Comparison of ENCODE assay signal across 15 cellular contexts in the genomic region with DNA sequence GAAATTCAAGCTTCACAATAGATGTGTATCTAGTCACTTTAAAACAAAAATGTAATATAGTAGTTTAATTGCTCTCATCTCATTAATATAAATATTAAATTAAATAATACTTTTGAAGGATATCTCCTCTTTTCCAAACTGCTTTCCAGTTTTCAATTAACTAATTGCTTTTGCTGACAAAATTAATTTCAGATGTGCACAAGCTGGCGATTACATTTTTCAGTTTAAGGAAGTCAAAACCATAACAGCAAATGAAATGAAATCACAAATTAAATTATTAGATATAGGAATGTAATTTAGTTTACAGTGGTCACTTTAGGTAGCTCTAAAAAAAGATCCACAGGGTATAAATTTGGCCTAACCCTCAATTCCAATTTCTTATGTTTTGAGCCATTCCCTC.
A peak's percentile ranks its signal among the peaks of the same experiment; 100 is the strongest.
DNase-seq lines count a peak whose midpoint lies in the region; ATAC-seq and TF ChIP-seq lines count a peak whose summit lies in the region.
"Had no signal": no experiment of that assay in that cellular context is flagged by ENCODE, and none has a peak within 500 bp of the region (broad histone marks: within the 10 kb centered on the region; RNA-seq: fewer than 3 reads in every experiment).

No MANE protein-coding gene starts in this region.

- no peaks in the 10 kb centered on the region for H3K9me2 ChIP-seq in SU-DHL-6 (replicated peaks; ENCODE audit: insufficient read depth, low read length)

- no peaks in the 10 kb centered on the region for H3K79me2 ChIP-seq in OCI-LY3 (ENCODE audit: low read length)
- no peaks in the 10 kb centered on the region for H3K79me2 ChIP-seq in SU-DHL-6 (ENCODE audit: insufficient read depth, low read length)

- H3F3A ChIP-seq in SU-DHL-6 (ENCODE audit: insufficient read depth), result no peaks in the 10 kb centered on the region; the same call in 1 of the 2 replicates

- H3K36me3 ChIP-seq in BE2C (no peaks in the 10 kb centered on the region), OCI-LY3 (replicated peaks; ENCODE audit: low read depth, low read length) (no peaks in the 10 kb centered on the region), SU-DHL-6 (ENCODE audit: low read length) (no peaks in the 10 kb centered on the region), neuron (ENCODE audit: insufficient read depth, low read length) (no peaks in the 10 kb centered on the region), uterus (no peaks in the 10 kb centered on the region)
- H3K36me3 ChIP-seq: BLaER1 treated with 17β-estradiol and CSF1 and Interleukin-3, amounts not matched to agents 10 nM and 100 nM had no signal

- peak overlapping the region; percentile 62; the same call in 1 of the 2 replicates for H2AFZ ChIP-seq in OCI-LY3 (ENCODE audit: low read depth, low read length)
- peak overlapping the region; percentile 96 for H2AFZ ChIP-seq in SU-DHL-6 (ENCODE audit: low read depth, low read length, severe bottlenecking)
- peak overlapping the region; percentile 40 for H2AFZ ChIP-seq in neuron (ENCODE audit: low read depth, low read length)

- H3K4me1 ChIP-seq in BE2C (peaks cover 21% of the 10 kb centered on the region), OCI-LY3 (ENCODE audit: low read length) (no peaks in the 10 kb centered on the region), neuron (ENCODE audit: insufficient read depth, low read length) (peaks cover 3% of the 10 kb centered on the region), uterus (no peaks in the 10 kb centered on the region)
- H3K4me1 ChIP-seq: A549; BLaER1 treated with 17β-estradiol and CSF1 and Interleukin-3, amounts not matched to agents 10 nM and 100 nM had no signal

- TF ChIP-seq POLR2A in uterus (IDR thresholded peaks at IDR 0.05), result no peak

- TF ChIP-seq CTCF in BE2C (IDR thresholded peaks at IDR 0.05; ENCODE audit: low read depth, low read length) (no peak), OCI-LY3 (IDR thresholded peaks at IDR 0.05; ENCODE audit: low read depth, low read length) (no peak), SU-DHL-6 (IDR thresholded peaks at IDR 0.05; ENCODE audit: insufficient read depth, low read length, poor library complexity, severe bottlenecking) (no peak), uterus (IDR thresholded peaks at IDR 0.05) (no peak)

- intact Hi-C loops in uterus (cut with DNase I; ENCODE audit: low total_unique reads), result no loop called here

- ATAC-seq in GM18867 (IDR thresholded peaks at IDR 0.05; ENCODE audit: unreplicated experiment), result no peak
- ATAC-seq: A549; CD8-positive, alpha-beta T cell had no signal

- no peak overlapping the region for H3K27ac ChIP-seq in OCI-LY3 (ENCODE audit: low read length)
- no peak overlapping the region for H3K27ac ChIP-seq in SU-DHL-6 (ENCODE audit: low read depth, low read length)
- no peak overlapping the region for H3K27ac ChIP-seq in uterus
- H3K27ac ChIP-seq: 22Rv1; A549; BLaER1 treated with 17β-estradiol and CSF1 and Interleukin-3, amounts not matched to agents 10 nM and 100 nM had no signal

- H3K27me3 ChIP-seq in BE2C, result no peaks in the 10 kb centered on the region
- H3K27me3 ChIP-seq in OCI-LY3 (ENCODE audit: low read depth, low read length), result no peaks in the 10 kb centered on the region
- H3K27me3 ChIP-seq in SU-DHL-6 (ENCODE audit: low read length), result no peaks in the 10 kb centered on the region
- no peaks in the 10 kb centered on the region for H3K27me3 ChIP-seq in neuron (ENCODE audit: insufficient read depth, low read length)
- no peaks in the 10 kb centered on the region for H3K27me3 ChIP-seq in uterus
- H3K27me3 ChIP-seq: BLaER1 treated with 17β-estradiol and CSF1 and Interleukin-3, amounts not matched to agents 10 nM and 100 nM had no signal

- no peaks in the 10 kb centered on the region for H3K9me3 ChIP-seq in BE2C
- no peaks in the 10 kb centered on the region for H3K9me3 ChIP-seq in OCI-LY3 (ENCODE audit: insufficient read depth, low read length)
- no peaks in the 10 kb centered on the region for H3K9me3 ChIP-seq in SU-DHL-6 (ENCODE audit: insufficient read depth, low read length)
- no peaks in the 10 kb centered on the region for H3K9me3 ChIP-seq in neuron (ENCODE audit: low read length)
- no peaks in the 10 kb centered on the region for H3K9me3 ChIP-seq in uterus
- H3K9me3 ChIP-seq: A549; BLaER1 treated with 17β-estradiol and CSF1 and Interleukin-3, amounts not matched to agents 10 nM and 100 nM had no signal

- H3K9ac ChIP-seq in OCI-LY3 (ENCODE audit: low read length) (no peak overlapping the region), SU-DHL-6 (ENCODE audit: low read length) (no peak overlapping the region)
- H3K9ac ChIP-seq: BLaER1 treated with 17β-estradiol and CSF1 and Interleukin-3, amounts not matched to agents 10 nM and 100 nM had no signal

- H3K4me2 ChIP-seq in OCI-LY3 (ENCODE audit: low read length), result no peak overlapping the region
- H3K4me2 ChIP-seq in SU-DHL-6 (ENCODE audit: low read depth, low read length, poor library complexity, severe bottlenecking), result no peak overlapping the region
- H3K4me2 ChIP-seq: A549; BLaER1 treated with 17β-estradiol and CSF1 and Interleukin-3, amounts not matched to agents 10 nM and 100 nM had no signal

- no peak for DNase-seq in BE2C
- no peak for DNase-seq in uterus
- no peak for DNase-seq in occipital lobe (lab: John Stamatoyannopoulos, UW)
- no peak for DNase-seq in DMS79 treated with DMSO at 0.1 percent for 48 hours (lab: John Stamatoyannopoulos, UW)
- DNase-seq: CD8-positive, alpha-beta T cell; DMS 273 treated with DMSO at 0.1 percent for 48 hours; DMS53; H9 had no signal

- H4K20me1 ChIP-seq in OCI-LY3 (ENCODE audit: insufficient read depth, low read length) (no peaks in the 10 kb centered on the region), SU-DHL-6 (ENCODE audit: low read depth, low read length) (no peaks in the 10 kb centered on the region)
- H4K20me1 ChIP-seq: BLaER1 treated with 17β-estradiol and CSF1 and Interleukin-3, amounts not matched to agents 10 nM and 100 nM had no signal

- H3K4me3 ChIP-seq in BE2C (ENCODE audit: low read depth, low read length) (peak overlapping the region; percentile 4; the same call in 1 of the 2 replicates), OCI-LY3 (ENCODE audit: low read length) (no peak overlapping the region), SU-DHL-6 (ENCODE audit: insufficient read depth, low read length, poor library complexity, severe bottlenecking) (no peak overlapping the region), neuron (ENCODE audit: low read length) (no peak overlapping the region), uterus (no peak overlapping the region)
- H3K4me3 ChIP-seq: A549; BLaER1 treated with 17β-estradiol and CSF1 and Interleukin-3, amounts not matched to agents 10 nM and 100 nM had no signal

Comparison
In these comparisons a context has a peak if more than half of its experiments do, and no peak if none do; other contexts are left out.
1. H2AFZ ChIP-seq: peak in every context shown above with its lines; median percentile 96 in SU-DHL-6; 62 in OCI-LY3; 40 in neuron.